In the genomic region with DNA sequence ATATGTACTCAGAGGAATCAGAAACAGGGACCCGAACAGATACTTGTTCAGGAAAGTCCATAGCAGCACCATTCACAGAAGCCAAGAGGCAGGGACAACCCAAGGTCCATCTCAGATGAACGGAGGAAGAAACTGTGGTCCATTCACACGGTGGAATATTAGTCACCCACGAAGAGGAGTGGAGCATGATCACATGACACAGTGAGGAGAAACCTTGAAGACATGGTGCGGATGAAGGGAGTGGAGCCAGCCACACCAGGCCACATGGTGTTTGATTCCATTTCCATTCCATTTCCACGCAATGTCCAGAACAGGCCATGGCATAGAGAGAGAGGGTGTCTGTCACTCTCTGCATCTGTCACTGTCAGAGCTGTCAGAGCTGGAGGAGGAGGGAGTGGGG, we compare ENCODE assay signal across 23 cellular contexts. TPM values are rescaled to one million over a fixed set of nuclear protein-coding genes. Genes with fewer than 3 reads are reported as not detected.
DNase-seq lines count a peak whose midpoint lies in the region; ATAC-seq, FAIRE-seq and TF ChIP-seq lines count a peak whose summit lies in the region.
"Had no signal": no experiment of that assay in that cellular context is flagged by ENCODE, and none has a peak within 500 bp of the region (broad histone marks: within the 10 kb centered on the region; RNA-seq: fewer than 3 reads in every experiment).

No MANE protein-coding gene starts in this region.

- 97 to 98% (median 97%) methylated on average over 6 of the region's 6 CpGs for WGBS in heart left ventricle, 4 donors
- WGBS in HepG2 (ENCODE audit: low lambda C conversion rate), result 93% methylated on average over 6 of the region's 6 CpGs
- WGBS in hepatocyte (ENCODE audit: low lambda C conversion rate, missing lambda C conversion rate), result 95% methylated on average over 6 of the region's 6 CpGs

- no peak overlapping the region for H3K4me3 ChIP-seq in heart left ventricle
- H3K4me3 ChIP-seq in RWPE2 (ENCODE audit: severe bottlenecking), result no peak overlapping the region
- H3K4me3 ChIP-seq in HepG2 (replicated peaks in 1 of 3; ENCODE audit: insufficient read depth in 1 of 3, low read depth in 2 of 3, low read length in 3 of 3), result no peak overlapping the region
- no peak overlapping the region for H3K4me3 ChIP-seq in hepatocyte
- H3K4me3 ChIP-seq: HAP-1 had no signal

- H3K4me2 ChIP-seq in HepG2 (ENCODE audit: low read depth, low read length), result no peak overlapping the region
- H3K4me2 ChIP-seq in hepatocyte, result no peak overlapping the region
- H3K4me2 ChIP-seq: KMS-11 had no signal

- POLR2A ChIA-PET in HepG2 (lab: Yijun Ruan, JAX), result no interaction called here

- TF ChIP-seq EP300 in HepG2 (IDR thresholded peaks at IDR 0.05; ENCODE audit: low read depth in 2 of 2, low read length in 2 of 2) (no peak), HepG2 (CRISPR knock-in tag; IDR thresholded peaks at IDR 0.05; ENCODE audit: borderline replicate concordance) (no peak)

- no peak for TF ChIP-seq RAD21 in HepG2 (CRISPR knock-in tag; IDR thresholded peaks at IDR 0.05)

- H3K36me3 ChIP-seq in heart left ventricle (peaks cover 0 to 90% (median 70%) of the 10 kb centered on the region in 9 donors), RWPE2 (ENCODE audit: low read depth) (peaks cover 9% of the 10 kb centered on the region; the same call in 1 of the 2 replicates), HepG2 (replicated peaks in 1 of 2; ENCODE audit: control insufficient read depth in 1 of 2, insufficient read depth in 2 of 2, low read length in 2 of 2) (peaks cover 18 to 48% of the 10 kb centered on the region in 2 experiments), hepatocyte (replicated peaks; ENCODE audit: insufficient read depth, low read depth) (no peaks in the 10 kb centered on the region)

- TF ChIP-seq CTCF in heart left ventricle (IDR thresholded peaks at IDR 0.05), result no peak
- no peak for TF ChIP-seq CTCF in RWPE2 (IDR thresholded peaks at IDR 0.05; ENCODE audit: poor library complexity, severe bottlenecking)
- TF ChIP-seq CTCF in HepG2 (CRISPR knock-in tag; IDR thresholded peaks at IDR 0.05), result no peak
- no peak for TF ChIP-seq CTCF in hepatocyte (IDR thresholded peaks at IDR 0.05; ENCODE audit: poor library complexity)

- H4K20me1 ChIP-seq in HepG2 (ENCODE audit: insufficient read depth, low read length), result no peaks in the 10 kb centered on the region
- H4K20me1 ChIP-seq in hepatocyte (ENCODE audit: insufficient read depth, poor library complexity, severe bottlenecking), result no peaks in the 10 kb centered on the region

- intact Hi-C loops in cardiac septum (cut with DNase I) (no loop called here), heart left ventricle (cut with DNase I) (no loop called here), HepG2 (cut with micrococcal nuclease; ENCODE audit: unreplicated experiment) (no loop called here)

- no peak for ATAC-seq in heart left ventricle
- no peak for ATAC-seq in RWPE2 (ENCODE audit: low read depth)
- ATAC-seq in HepG2, result no peak
- ATAC-seq in GM19351 (IDR thresholded peaks at IDR 0.05; ENCODE audit: unreplicated experiment), result no peak

- H3K9me2 ChIP-seq in hepatocyte (replicated peaks; ENCODE audit: insufficient read depth), result no peaks in the 10 kb centered on the region

- peak; percentile 4 for DNase-seq in cardiac septum (ENCODE audit: low spot score)
- DNase-seq in heart left ventricle, result no peak
- DNase-seq in RWPE2 (ENCODE audit: low spot score), result peak; percentile 13
- DNase-seq in HepG2 (ENCODE audit: low spot score), result no peak
- DNase-seq in urothelium cell line (ENCODE audit: low spot score), result no peak
- DNase-seq in NCI-H69 (lab: John Stamatoyannopoulos, UW), result no peak
- no peak for DNase-seq in hepatocyte (ENCODE audit: low spot score)
- DNase-seq: 8988T; CD4-positive, CD25-positive, alpha-beta regulatory T cell; DMS153; DND-41; GOT3; MM.1S; NCI-H2029; NCI-H446; NCI-H526; RPMI8226; SHP77 had no signal

- H3K27me3 ChIP-seq in heart left ventricle (no peaks in the 10 kb centered on the region), RWPE2 (ENCODE audit: insufficient read depth, poor library complexity, severe bottlenecking) (no peaks in the 10 kb centered on the region), HepG2 (ENCODE audit: control insufficient read depth in 1 of 2, insufficient read depth in 2 of 2, low read length in 2 of 2) (no peaks in the 10 kb centered on the region), hepatocyte (no peaks in the 10 kb centered on the region)

- FAIRE-seq in HepG2 (lab: Jason Lieb, UNC), result no peak
- FAIRE-seq in urothelium cell line (lab: Jason Lieb, UNC), result peak; percentile 17

- H3K9me3 ChIP-seq in heart left ventricle (no peaks in the 10 kb centered on the region), RWPE2 (ENCODE audit: severe bottlenecking) (no peaks in the 10 kb centered on the region), HepG2 (ENCODE audit: low read length) (no peaks in the 10 kb centered on the region), hepatocyte (ENCODE audit: low read depth) (no peaks in the 10 kb centered on the region)
- H3K9me3 ChIP-seq: HAP-1 had no signal

- no TSS peak for BruUV-seq in HepG2 (replicated peaks; lab: Mats Ljungman, UMichigan)

- no peak overlapping the region for H3K9ac ChIP-seq in HepG2 (ENCODE audit: insufficient read depth, low read depth, low read length)
- H3K9ac ChIP-seq: KMS-11 had no signal

- no peak overlapping the region for H3K27ac ChIP-seq in heart left ventricle
- H3K27ac ChIP-seq in RWPE2 (ENCODE audit: poor library complexity, severe bottlenecking), result no peak overlapping the region
- H3K27ac ChIP-seq in HepG2 (ENCODE audit: extremely low read length, insufficient read depth, low read length), result no peak overlapping the region
- H3K27ac ChIP-seq in hepatocyte, result no peak overlapping the region
- H3K27ac ChIP-seq: KMS-11 had no signal

- CTCF ChIA-PET in HepG2 (lab: Yijun Ruan, JAX; ENCODE audit: low intra/inter-chr PET ratio, low total read pairs), result no interaction called here

- in situ Hi-C loops in HepG2 (cut with HindIII; ENCODE audit: extremely low pct_ligation_motif_present, low pct_unique_long_range_greater_than_20kb), result no loop called here

- H3K4me1 ChIP-seq in heart left ventricle (peaks cover 0 to 8% (median 0%) of the 10 kb centered on the region in 12 donors), RWPE2 (ENCODE audit: insufficient read depth, poor library complexity, severe bottlenecking) (no peaks in the 10 kb centered on the region), HepG2 (ENCODE audit: insufficient read depth, low read length) (peaks cover 8% of the 10 kb centered on the region; the same call in 1 of the 2 replicates), hepatocyte (ENCODE audit: insufficient read depth) (peaks cover 9% of the 10 kb centered on the region)
- H3K4me1 ChIP-seq: HAP-1 had no signal

- H2AFZ ChIP-seq in HepG2 (ENCODE audit: low read length), result no peak overlapping the region
- no peak overlapping the region for H2AFZ ChIP-seq in hepatocyte

- TF ChIP-seq POLR2A in heart left ventricle (IDR thresholded peaks at IDR 0.05) (no peak), HepG2 (IDR thresholded peaks at IDR 0.05; ENCODE audit: insufficient read depth in 1 of 2, low read depth in 2 of 2, low read length in 2 of 2) (no peak)

- H3K79me2 ChIP-seq in HepG2 (ENCODE audit: insufficient read depth, low read length) (no peaks in the 10 kb centered on the region), hepatocyte (no peaks in the 10 kb centered on the region)

RNA-seq across cellular contexts. Expression of a gene that starts 30.7 kb away (rescaled TPM):
- 22.0 TPM for total RNA-seq in cardiac septum
- total RNA-seq in heart left ventricle, result 10 to 100 TPM; 11.4 to 41.9 (median 18.0) TPM
- 10 to 100 TPM; 19.4 to 23.4 TPM for polyA plus RNA-seq in heart left ventricle
- total RNA-seq in HepG2 (2016; rRNA removed; fragmentation: Illumina TruSeq; extraction: Trizol), result 27.1 and 35.7 TPM in 2 replicates
- total RNA-seq in HepG2 (2016; cell fraction: cytosol; rRNA removed; fragmentation: Illumina TruSeq; extraction: Trizol; ENCODE audit: low read depth), result 8.5 and 12.4 TPM in 2 replicates
- total RNA-seq in HepG2 (2016; cell fraction: insoluble cytoplasmic fraction; rRNA removed; fragmentation: Illumina TruSeq; extraction: Trizol), result 24.1 and 36.5 TPM in 2 replicates
- total RNA-seq in HepG2 (2016; cell fraction: membrane; rRNA removed; fragmentation: Illumina TruSeq; extraction: Trizol), result 13.6 and 14.7 TPM in 2 replicates
- total RNA-seq in HepG2 (2016; cell fraction: nucleus; rRNA removed; fragmentation: Illumina TruSeq; extraction: Trizol), result 51.5 and 52.3 TPM in 2 replicates
- 51.5 and 63.4 TPM in 2 replicates for polyA plus RNA-seq in HepG2 (2011; rRNA removed)
- 35.3 and 38.4 TPM in 2 replicates for polyA plus RNA-seq in HepG2 (2011; cell fraction: cytosol; rRNA removed)
- 278 and 289 TPM in 2 replicates for polyA plus RNA-seq in HepG2 (2011; cell fraction: nucleus; rRNA removed)
- polyA plus RNA-seq in HepG2 (2012), result 36.9 and 39.9 TPM in 2 replicates
- 8.2 and 8.4 TPM in 2 replicates for polyA plus RNA-seq in HepG2 (2016; cell fraction: cytosol; fragmentation: Illumina TruSeq; extraction: Trizol; ENCODE audit: low read depth)
- polyA plus RNA-seq in HepG2 (2016; cell fraction: insoluble cytoplasmic fraction; fragmentation: Illumina TruSeq; extraction: Trizol; ENCODE audit: low read depth), result 21.4 and 22.2 TPM in 2 replicates
- polyA plus RNA-seq in HepG2 (2016; cell fraction: membrane; fragmentation: Illumina TruSeq; extraction: Trizol; ENCODE audit: low read depth), result 8.4 and 8.9 TPM in 2 replicates
- 95.9 and 99.0 TPM in 2 replicates for polyA plus RNA-seq in HepG2 (2016; cell fraction: nucleus; fragmentation: Illumina TruSeq; extraction: Trizol; ENCODE audit: insufficient read depth, low read depth)
- 80.9 and 97.1 TPM in 2 replicates for polyA minus RNA-seq in HepG2 (2011; rRNA and poly(A)+ RNA removed; ENCODE audit: low replicate concordance)
- 17.1 and 19.6 TPM in 2 replicates for polyA minus RNA-seq in HepG2 (2011; cell fraction: cytosol; rRNA and poly(A)+ RNA removed)
- 117 and 142 TPM in 2 replicates for polyA minus RNA-seq in HepG2 (2011; cell fraction: nucleus; rRNA and poly(A)+ RNA removed)
- total RNA-seq in hepatocyte, result 42.0 and 49.1 TPM in 2 replicates
- polyA plus RNA-seq in hepatocyte, result 43.7 and 68.7 TPM in 2 replicates

RNA-seq across cellular contexts. Expression of a gene that starts 35.5 kb away (rescaled TPM):
- total RNA-seq in cardiac septum (31.2 TPM), heart left ventricle (10 to 100 TPM; 19.8 to 44.5 (median 30.8) TPM), HepG2 (2016; rRNA removed; fragmentation: Illumina TruSeq; extraction: Trizol) (40.4 and 96.0 TPM in 2 replicates), hepatocyte (140 and 159 TPM in 2 replicates)
- polyA plus RNA-seq in heart left ventricle (10 to 100 TPM; 12.6 to 22.2 TPM), HepG2 (2011; rRNA removed) (143 and 241 TPM in 2 replicates), hepatocyte (267 and 303 TPM in 2 replicates)
- total RNA-seq in HepG2 (2016; cell fraction: cytosol; rRNA removed; fragmentation: Illumina TruSeq; extraction: Trizol; ENCODE audit: low read depth), result 11.3 and 13.3 TPM in 2 replicates
- total RNA-seq in HepG2 (2016; cell fraction: insoluble cytoplasmic fraction; rRNA removed; fragmentation: Illumina TruSeq; extraction: Trizol), result 38.3 and 98.7 TPM in 2 replicates
- total RNA-seq in HepG2 (2016; cell fraction: membrane; rRNA removed; fragmentation: Illumina TruSeq; extraction: Trizol), result 26.9 and 29.4 TPM in 2 replicates
- total RNA-seq in HepG2 (2016; cell fraction: nucleus; rRNA removed; fragmentation: Illumina TruSeq; extraction: Trizol), result 77.9 and 89.2 TPM in 2 replicates
- 92.8 and 116 TPM in 2 replicates for polyA plus RNA-seq in HepG2 (2011; cell fraction: cytosol; rRNA removed)
- polyA plus RNA-seq in HepG2 (2011; cell fraction: nucleus; rRNA removed), result 82.1 and 131 TPM in 2 replicates
- polyA plus RNA-seq in HepG2 (2012), result 315 and 354 TPM in 2 replicates
- 16.5 and 16.7 TPM in 2 replicates for polyA plus RNA-seq in HepG2 (2016; cell fraction: cytosol; fragmentation: Illumina TruSeq; extraction: Trizol; ENCODE audit: low read depth)
- polyA plus RNA-seq in HepG2 (2016; cell fraction: insoluble cytoplasmic fraction; fragmentation: Illumina TruSeq; extraction: Trizol; ENCODE audit: low read depth), result 50.6 and 73.9 TPM in 2 replicates
- polyA plus RNA-seq in HepG2 (2016; cell fraction: membrane; fragmentation: Illumina TruSeq; extraction: Trizol; ENCODE audit: low read depth), result 26.0 and 32.3 TPM in 2 replicates
- polyA plus RNA-seq in HepG2 (2016; cell fraction: nucleus; fragmentation: Illumina TruSeq; extraction: Trizol; ENCODE audit: insufficient read depth, low read depth), result 165 and 172 TPM in 2 replicates
- polyA minus RNA-seq in HepG2 (2011; rRNA and poly(A)+ RNA removed; ENCODE audit: low replicate concordance), result 160 and 313 TPM in 2 replicates
- polyA minus RNA-seq in HepG2 (2011; cell fraction: cytosol; rRNA and poly(A)+ RNA removed), result 161 and 251 TPM in 2 replicates
- 34.2 and 48.4 TPM in 2 replicates for polyA minus RNA-seq in HepG2 (2011; cell fraction: nucleus; rRNA and poly(A)+ RNA removed)

RNA-seq across cellular contexts. Expression of a gene that starts 43.4 kb away (rescaled TPM):
- total RNA-seq in cardiac septum (not detected), heart left ventricle (not detected), HepG2 (2016; rRNA removed; fragmentation: Illumina TruSeq; extraction: Trizol) (not detected in 2 replicates), hepatocyte (0.12 TPM in 1 of 2 replicates, not detected in the other)
- polyA plus RNA-seq in heart left ventricle (not detected), HepG2 (2011; rRNA removed) (0.54 and 0.91 TPM in 2 replicates), hepatocyte (not detected in 2 replicates)
- total RNA-seq in HepG2 (2016; cell fraction: cytosol; rRNA removed; fragmentation: Illumina TruSeq; extraction: Trizol; ENCODE audit: low read depth), result not detected in 2 replicates
- total RNA-seq in HepG2 (2016; cell fraction: insoluble cytoplasmic fraction; rRNA removed; fragmentation: Illumina TruSeq; extraction: Trizol), result not detected in 2 replicates
- not detected in 2 replicates for total RNA-seq in HepG2 (2016; cell fraction: membrane; rRNA removed; fragmentation: Illumina TruSeq; extraction: Trizol)
- total RNA-seq in HepG2 (2016; cell fraction: nucleus; rRNA removed; fragmentation: Illumina TruSeq; extraction: Trizol), result not detected in 2 replicates
- polyA plus RNA-seq in HepG2 (2011; cell fraction: cytosol; rRNA removed), result 0.38 and 0.96 TPM in 2 replicates
- polyA plus RNA-seq in HepG2 (2011; cell fraction: nucleus; rRNA removed), result 2.2 and 3.3 TPM in 2 replicates
- 1.0 and 6.0 TPM in 2 replicates for polyA plus RNA-seq in HepG2 (2012)
- polyA plus RNA-seq in HepG2 (2016; cell fraction: cytosol; fragmentation: Illumina TruSeq; extraction: Trizol; ENCODE audit: low read depth), result not detected in 2 replicates
- polyA plus RNA-seq in HepG2 (2016; cell fraction: insoluble cytoplasmic fraction; fragmentation: Illumina TruSeq; extraction: Trizol; ENCODE audit: low read depth), result not detected in 2 replicates
- not detected in 2 replicates for polyA plus RNA-seq in HepG2 (2016; cell fraction: membrane; fragmentation: Illumina TruSeq; extraction: Trizol; ENCODE audit: low read depth)
- polyA plus RNA-seq in HepG2 (2016; cell fraction: nucleus; fragmentation: Illumina TruSeq; extraction: Trizol; ENCODE audit: insufficient read depth, low read depth), result not detected in 2 replicates
- polyA minus RNA-seq in HepG2 (2011; rRNA and poly(A)+ RNA removed; ENCODE audit: low replicate concordance), result 0.60 TPM in 1 of 2 replicates, not detected in the other
- polyA minus RNA-seq in HepG2 (2011; cell fraction: cytosol; rRNA and poly(A)+ RNA removed), result not detected in 2 replicates
- polyA minus RNA-seq in HepG2 (2011; cell fraction: nucleus; rRNA and poly(A)+ RNA removed), result 1.1 TPM in 1 of 2 replicates, not detected in the other
- total RNA-seq: CD4-positive, CD25-positive, alpha-beta regulatory T cell; HT1080 had no signal
- polyA plus RNA-seq: BJ; CD4-positive, CD25-positive, alpha-beta regulatory T cell had no signal

RNA-seq across cellular contexts. Expression of a gene that starts 54.1 kb away (rescaled TPM):
- total RNA-seq in cardiac septum, result not detected
- not detected for total RNA-seq in heart left ventricle
- polyA plus RNA-seq in heart left ventricle, result under 1 TPM in 1 of 2 donors, not detected in 1; 0.19 TPM
- not detected in 2 replicates for total RNA-seq in HepG2 (2016; rRNA removed; fragmentation: Illumina TruSeq; extraction: Trizol)
- not detected in 2 replicates for total RNA-seq in HepG2 (2016; cell fraction: cytosol; rRNA removed; fragmentation: Illumina TruSeq; extraction: Trizol; ENCODE audit: low read depth)
- not detected in 2 replicates for total RNA-seq in HepG2 (2016; cell fraction: insoluble cytoplasmic fraction; rRNA removed; fragmentation: Illumina TruSeq; extraction: Trizol)
- total RNA-seq in HepG2 (2016; cell fraction: membrane; rRNA removed; fragmentation: Illumina TruSeq; extraction: Trizol), result not detected in 2 replicates
- total RNA-seq in HepG2 (2016; cell fraction: nucleus; rRNA removed; fragmentation: Illumina TruSeq; extraction: Trizol), result not detected in 2 replicates
- polyA plus RNA-seq in HepG2 (2011; rRNA removed), result 0.05 and 0.20 TPM in 2 replicates
- 0.09 and 0.17 TPM in 2 replicates for polyA plus RNA-seq in HepG2 (2011; cell fraction: cytosol; rRNA removed)
- 0.19 TPM in 1 of 2 replicates, not detected in the other for polyA plus RNA-seq in HepG2 (2011; cell fraction: nucleus; rRNA removed)
- 0.12 and 0.13 TPM in 2 replicates for polyA plus RNA-seq in HepG2 (2012)
- polyA plus RNA-seq in HepG2 (2016; cell fraction: cytosol; fragmentation: Illumina TruSeq; extraction: Trizol; ENCODE audit: low read depth), result not detected in 2 replicates
- polyA plus RNA-seq in HepG2 (2016; cell fraction: insoluble cytoplasmic fraction; fragmentation: Illumina TruSeq; extraction: Trizol; ENCODE audit: low read depth), result not detected in 2 replicates
- polyA plus RNA-seq in HepG2 (2016; cell fraction: membrane; fragmentation: Illumina TruSeq; extraction: Trizol; ENCODE audit: low read depth), result not detected in 2 replicates
- not detected in 2 replicates for polyA plus RNA-seq in HepG2 (2016; cell fraction: nucleus; fragmentation: Illumina TruSeq; extraction: Trizol; ENCODE audit: insufficient read depth, low read depth)
- polyA minus RNA-seq in HepG2 (2011; rRNA and poly(A)+ RNA removed; ENCODE audit: low replicate concordance), result 0.12 TPM in 2 replicates
- not detected in 2 replicates for polyA minus RNA-seq in HepG2 (2011; cell fraction: cytosol; rRNA and poly(A)+ RNA removed)
- not detected in 2 replicates for polyA minus RNA-seq in HepG2 (2011; cell fraction: nucleus; rRNA and poly(A)+ RNA removed)
- total RNA-seq in hepatocyte, result not detected in 2 replicates
- 0.26 TPM in 1 of 2 replicates, not detected in the other for polyA plus RNA-seq in hepatocyte
- total RNA-seq: HT1080 had no signal
- polyA plus RNA-seq: BJ; CD4-positive, CD25-positive, alpha-beta regulatory T cell had no signal

Comparison
In these comparisons a context has a peak if more than half of its experiments do, and no peak if none do; other contexts are left out.
1. DNase-seq: peak in cardiac septum (single experiment) and RWPE2 (single experiment); none in heart left ventricle (0 of 5), HepG2 (single experiment), urothelium cell line (single experiment), NCI-H69 (single experiment) and hepatocyte (single experiment).